ENCODE assay signal across 38 cellular contexts in the genomic region with DNA sequence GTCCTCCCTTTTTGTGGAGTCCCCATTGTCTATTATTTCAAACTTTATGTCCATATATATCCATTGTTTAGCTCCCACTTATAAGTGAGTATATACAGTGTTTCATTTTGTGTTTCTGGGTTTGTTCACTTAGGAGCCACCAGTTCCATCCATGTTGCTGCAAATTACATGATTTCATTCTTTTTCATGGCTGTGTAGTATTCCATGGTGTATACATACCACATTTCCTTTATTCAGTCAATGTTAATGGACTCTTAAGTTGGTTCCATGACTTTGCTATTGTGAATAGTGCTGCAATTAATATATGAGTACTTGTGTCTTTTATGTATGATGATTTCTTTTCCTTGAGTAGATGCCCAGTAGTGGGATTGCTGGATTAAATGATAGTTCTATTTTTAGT.
"Had no signal": no experiment of that assay in that cellular context is flagged by ENCODE, and none has a peak within 500 bp of the region (broad histone marks: within the 10 kb centered on the region; RNA-seq: fewer than 3 reads in every experiment).

No MANE protein-coding gene starts in this region.

- H3K27ac Mint-ChIP-seq: activated CD4-positive, alpha-beta memory T cell treated with anti-CD3 and anti-CD28 coated beads, Interleukin-2, amount 10 ng/mL, durations not matched to agents 7 days and 5 days; activated CD4-positive, alpha-beta T cell treated with anti-CD3 and anti-CD28 coated beads for 36 hours; activated CD4-positive, alpha-beta T cell treated with anti-CD3 and anti-CD28 coated beads, Interleukin-2, amount 10 ng/mL, durations not matched to agents 7 days and 5 days; activated CD8-positive, alpha-beta memory T cell treated with anti-CD3 and anti-CD28 coated beads, Interleukin-2, amount 10 ng/mL, durations not matched to agents 7 days and 5 days; activated CD8-positive, alpha-beta T cell treated with anti-CD3 and anti-CD28 coated beads, Interleukin-2, amount 10 ng/mL, durations not matched to agents 7 days and 5 days; activated naive CD4-positive, alpha-beta T cell treated with anti-CD3 and anti-CD28 coated beads, Interleukin-2, amount 10 ng/mL, durations not matched to agents 7 days and 5 days; activated naive CD4-positive, alpha-beta T cell treated with anti-CD3 and anti-CD28 coated beads, Interleukin-2, amount 50 U/mL, for 24 hours; activated naive CD8-positive, alpha-beta T cell; activated naive CD8-positive, alpha-beta T cell treated with anti-CD3 and anti-CD28 coated beads, Interleukin-2, amount 10 ng/mL, durations not matched to agents 7 days and 5 days; activated naive CD8-positive, alpha-beta T cell treated with anti-CD3 and anti-CD28 coated beads, Interleukin-2, amount 50 U/mL, for 24 hours; activated T-cell treated with anti-CD3 and anti-CD28 coated beads, Interleukin-2, amount 50 U/mL, for 24 hours; activated T-helper 2 cell treated with anti-CD3 and anti-CD28 coated beads, Interferon-gamma antibody, Interleukin-2, Interleukin-4, amounts not matched to agents 10 μg/mL and 5 μg/mL and 100 μg/mL, durations not matched to agents 14 hours and 24 hours and 36 hours; T-helper 1 cell treated with Interleukin-12 subunit alpha and Interleukin-12 subunit beta and Interleukin-4 antibody, amounts not matched to agents 30 μg/mL and 1 μg/mL, for 36 hours; T-helper 2 cell treated with Interferon-gamma antibody and Interleukin-4, amounts not matched to agents 5 μg/mL and 100 μg/mL, for 36 hours; WTC11 had no signal

- H3K4me3 ChIP-seq: ascending aorta, body of pancreas, breast epithelium had no signal

- H3K9me3 Mint-ChIP-seq: activated CD4-positive, alpha-beta memory T cell treated with anti-CD3 and anti-CD28 coated beads, Interleukin-2, amount 10 ng/mL, durations not matched to agents 7 days and 5 days; activated naive CD4-positive, alpha-beta T cell treated with anti-CD3 and anti-CD28 coated beads, Interleukin-2, amount 50 U/mL, for 24 hours; activated naive CD8-positive, alpha-beta T cell treated with anti-CD3 and anti-CD28 coated beads, Interleukin-2, amount 10 ng/mL, durations not matched to agents 7 days and 5 days; activated naive CD8-positive, alpha-beta T cell treated with anti-CD3 and anti-CD28 coated beads, Interleukin-2, amount 50 U/mL, for 24 hours; activated T-helper 2 cell treated with anti-CD3 and anti-CD28 coated beads, Interferon-gamma antibody, Interleukin-2, Interleukin-4, amounts not matched to agents 10 μg/mL and 5 μg/mL and 100 μg/mL, durations not matched to agents 14 hours and 24 hours and 36 hours had no signal

- H3K4me3 Mint-ChIP-seq: activated CD4-positive, alpha-beta memory T cell treated with anti-CD3 and anti-CD28 coated beads, Interleukin-2, amount 10 ng/mL, durations not matched to agents 7 days and 5 days; activated CD4-positive, alpha-beta T cell treated with anti-CD3 and anti-CD28 coated beads for 36 hours; activated CD4-positive, alpha-beta T cell treated with anti-CD3 and anti-CD28 coated beads, Interleukin-2, amount 10 ng/mL, durations not matched to agents 7 days and 5 days; activated CD8-positive, alpha-beta memory T cell treated with anti-CD3 and anti-CD28 coated beads, Interleukin-2, amount 10 ng/mL, durations not matched to agents 7 days and 5 days; activated CD8-positive, alpha-beta T cell treated with anti-CD3 and anti-CD28 coated beads, Interleukin-2, amount 10 ng/mL, durations not matched to agents 7 days and 5 days; activated naive CD4-positive, alpha-beta T cell treated with anti-CD3 and anti-CD28 coated beads, Interleukin-2, amount 10 ng/mL, durations not matched to agents 7 days and 5 days; activated naive CD4-positive, alpha-beta T cell treated with anti-CD3 and anti-CD28 coated beads, Interleukin-2, amount 50 U/mL, for 24 hours; activated naive CD8-positive, alpha-beta T cell; activated naive CD8-positive, alpha-beta T cell treated with anti-CD3 and anti-CD28 coated beads, Interleukin-2, amount 10 ng/mL, durations not matched to agents 7 days and 5 days; activated naive CD8-positive, alpha-beta T cell treated with anti-CD3 and anti-CD28 coated beads, Interleukin-2, amount 50 U/mL, for 24 hours; activated T-cell treated with anti-CD3 and anti-CD28 coated beads, Interleukin-2, amount 50 U/mL, for 24 hours; T-helper 1 cell treated with Interleukin-12 subunit alpha and Interleukin-12 subunit beta and Interleukin-4 antibody, amounts not matched to agents 30 μg/mL and 1 μg/mL, for 36 hours; T-helper 2 cell treated with Interferon-gamma antibody and Interleukin-4, amounts not matched to agents 5 μg/mL and 100 μg/mL, for 36 hours; WTC11 had no signal

- H3K9me3 ChIP-seq: ascending aorta, body of pancreas, breast epithelium had no signal

- H3K36me3 Mint-ChIP-seq: activated CD8-positive, alpha-beta memory T cell treated with anti-CD3 and anti-CD28 coated beads, Interleukin-2, amount 10 ng/mL, durations not matched to agents 7 days and 5 days; activated naive CD4-positive, alpha-beta T cell treated with anti-CD3 and anti-CD28 coated beads, Interleukin-2, amount 10 ng/mL, durations not matched to agents 7 days and 5 days; activated naive CD4-positive, alpha-beta T cell treated with anti-CD3 and anti-CD28 coated beads, Interleukin-2, amount 50 U/mL, for 24 hours; activated naive CD8-positive, alpha-beta T cell; activated naive CD8-positive, alpha-beta T cell treated with anti-CD3 and anti-CD28 coated beads, Interleukin-2, amount 10 ng/mL, durations not matched to agents 7 days and 5 days; WTC11 had no signal

- H3K27ac ChIP-seq: ascending aorta, body of pancreas, brain microvascular endothelial cell, breast epithelium, WERI-Rb-1 had no signal

- H3K4me1 ChIP-seq: ascending aorta, body of pancreas, breast epithelium had no signal

- H3K27me3 ChIP-seq: ascending aorta, body of pancreas, brain microvascular endothelial cell, breast epithelium had no signal

- H3K36me3 ChIP-seq: ascending aorta, brain microvascular endothelial cell, breast epithelium, WERI-Rb-1 had no signal

- H3K27me3 Mint-ChIP-seq: activated CD4-positive, alpha-beta memory T cell treated with anti-CD3 and anti-CD28 coated beads, Interleukin-2, amount 10 ng/mL, durations not matched to agents 7 days and 5 days; activated CD4-positive, alpha-beta T cell treated with anti-CD3 and anti-CD28 coated beads for 36 hours; activated CD4-positive, alpha-beta T cell treated with anti-CD3 and anti-CD28 coated beads, Interleukin-2, amount 10 ng/mL, durations not matched to agents 7 days and 5 days; activated CD8-positive, alpha-beta memory T cell treated with anti-CD3 and anti-CD28 coated beads, Interleukin-2, amount 10 ng/mL, durations not matched to agents 7 days and 5 days; activated naive CD4-positive, alpha-beta T cell treated with anti-CD3 and anti-CD28 coated beads, Interleukin-2, amount 10 ng/mL, durations not matched to agents 7 days and 5 days; activated naive CD4-positive, alpha-beta T cell treated with anti-CD3 and anti-CD28 coated beads, Interleukin-2, amount 50 U/mL, for 24 hours; activated naive CD8-positive, alpha-beta T cell; activated naive CD8-positive, alpha-beta T cell treated with anti-CD3 and anti-CD28 coated beads, Interleukin-2, amount 10 ng/mL, durations not matched to agents 7 days and 5 days; activated naive CD8-positive, alpha-beta T cell treated with anti-CD3 and anti-CD28 coated beads, Interleukin-2, amount 50 U/mL, for 24 hours had no signal

- DNase-seq: activated CD4-positive, alpha-beta memory T cell treated with anti-CD3 and anti-CD28 coated beads, Interleukin-2, amount 10 ng/mL, durations not matched to agents 7 days and 5 days; activated CD4-positive, alpha-beta T cell treated with anti-CD3 and anti-CD28 coated beads for 1 hour; activated CD4-positive, alpha-beta T cell treated with anti-CD3 and anti-CD28 coated beads for 36 hours; activated CD4-positive, alpha-beta T cell treated with anti-CD3 and anti-CD28 coated beads for 48 hours; activated CD4-positive, alpha-beta T cell treated with anti-CD3 and anti-CD28 coated beads, Interleukin-2, amount 10 ng/mL, durations not matched to agents 7 days and 5 days; activated CD4-positive, alpha-beta T cell treated with anti-CD3 and anti-CD28 coated beads, Interleukin-2, amount 50 U/mL, for 48 hours; activated CD4-positive, CD25-positive, alpha-beta regulatory T cell; activated CD8-positive, alpha-beta memory T cell treated with anti-CD3 and anti-CD28 coated beads for 24 hours; activated CD8-positive, alpha-beta memory T cell treated with anti-CD3 and anti-CD28 coated beads, Interleukin-2, amount 10 ng/mL, durations not matched to agents 7 days and 5 days; activated CD8-positive, alpha-beta memory T cell treated with anti-CD3 and anti-CD28 coated beads, Interleukin-2, amount 50 U/mL, for 48 hours; activated CD8-positive, alpha-beta T cell treated with anti-CD3 and anti-CD28 coated beads, Interleukin-2, amount 10 ng/mL, durations not matched to agents 7 days and 5 days; activated effector memory CD4-positive, alpha-beta T cell treated with Interleukin-2 at 50 U/mL for 16 hours; activated gamma-delta T cell; activated naive CD4-positive, alpha-beta T cell treated with anti-CD3 and anti-CD28 coated beads, Interleukin-2, amount 10 ng/mL, durations not matched to agents 7 days and 5 days; activated naive CD4-positive, alpha-beta T cell treated with Interleukin-2 at 50 U/mL for 16 hours; activated naive CD8-positive, alpha-beta T cell treated with anti-CD3 and anti-CD28 coated beads, Interleukin-2, amount 10 ng/mL, durations not matched to agents 7 days and 5 days; activated naive CD8-positive, alpha-beta T cell treated with anti-CD3 and anti-CD28 coated beads, Interleukin-2, amount 50 U/mL, for 24 hours; activated T-cell treated with anti-CD3 and anti-CD28 coated beads, Interleukin-2, amount 50 U/mL, for 24 hours; activated T-cell treated with anti-CD3 and anti-CD28 coated beads, Interleukin-2, amount 50 U/mL, for 48 hours; amygdala; anterior cingulate cortex; body of pancreas; brain microvascular endothelial cell; central memory CD4-positive, alpha-beta T cell; T-helper 1 cell; T-helper 2 cell; T-helper 9 cell; WERI-Rb-1 had no signal

- FAIRE-seq: TTC549 had no signal

- ATAC-seq: activated CD4-positive, alpha-beta T cell treated with anti-CD3 and anti-CD28 coated beads for 36 hours; activated CD4-positive, CD25-positive, alpha-beta regulatory T cell treated with anti-CD3 and anti-CD28 coated beads, Interleukin-2, amount 50 U/mL, for 24 hours; activated CD8-positive, alpha-beta memory T cell treated with anti-CD3 and anti-CD28 coated beads, Interleukin-2, amount 10 ng/mL, durations not matched to agents 7 days and 5 days; activated CD8-positive, alpha-beta T cell treated with anti-CD3 and anti-CD28 coated beads, Interleukin-2, amount 10 ng/mL, durations not matched to agents 7 days and 5 days; activated naive CD8-positive, alpha-beta T cell treated with anti-CD3 and anti-CD28 coated beads, Interleukin-2, amount 50 U/mL, for 24 hours; body of pancreas; WTC11 had no signal

- H3K4me1 Mint-ChIP-seq: activated CD4-positive, alpha-beta memory T cell treated with anti-CD3 and anti-CD28 coated beads, Interleukin-2, amount 10 ng/mL, durations not matched to agents 7 days and 5 days; activated CD4-positive, alpha-beta T cell treated with anti-CD3 and anti-CD28 coated beads for 36 hours; activated CD4-positive, alpha-beta T cell treated with anti-CD3 and anti-CD28 coated beads, Interleukin-2, amount 10 ng/mL, durations not matched to agents 7 days and 5 days; activated CD8-positive, alpha-beta memory T cell treated with anti-CD3 and anti-CD28 coated beads, Interleukin-2, amount 10 ng/mL, durations not matched to agents 7 days and 5 days; activated naive CD4-positive, alpha-beta T cell treated with anti-CD3 and anti-CD28 coated beads, Interleukin-2, amount 10 ng/mL, durations not matched to agents 7 days and 5 days; activated naive CD4-positive, alpha-beta T cell treated with anti-CD3 and anti-CD28 coated beads, Interleukin-2, amount 50 U/mL, for 24 hours; activated naive CD8-positive, alpha-beta T cell treated with anti-CD3 and anti-CD28 coated beads, Interleukin-2, amount 10 ng/mL, durations not matched to agents 7 days and 5 days; activated naive CD8-positive, alpha-beta T cell treated with anti-CD3 and anti-CD28 coated beads, Interleukin-2, amount 50 U/mL, for 24 hours; WTC11 had no signal
